In genomic region chr1:178109348-178110143, GRCh38 we compare ENCODE assay signal across 1 cellular context.
TF ChIP-seq lines count a peak whose summit lies in the region.

No MANE protein-coding gene starts in this region.

TF ChIP-seq in IMR-90, 13 proteins besides CTCF, POLR2A, EP300 and RAD21:
- TF ChIP-seq NFE2L2 (IDR thresholded peaks at IDR 0.05; ENCODE audit: low read depth, low read length) (no peak), RFX5 (IDR thresholded peaks at IDR 0.05; ENCODE audit: low read depth, low read length) (no peak), FOS (IDR thresholded peaks at IDR 0.05; ENCODE audit: low read depth, low read length) (no peak), CHD1 (IDR thresholded peaks at IDR 0.05; ENCODE audit: low read depth, low read length) (no peak), BHLHE40 (IDR thresholded peaks at IDR 0.05; ENCODE audit: low read depth, low read length) (no peak), MAZ (IDR thresholded peaks at IDR 0.05; ENCODE audit: borderline replicate concordance, low read depth, low read length) (no peak)
